Comparison of ENCODE assay signal across 8 cellular contexts in genomic region chr5:154405078-154405792, GRCh38. TPM values are rescaled to one million over a fixed set of nuclear protein-coding genes. Genes with fewer than 3 reads are reported as not detected.
DNase-seq lines count a peak whose midpoint lies in the region; ATAC-seq, FAIRE-seq and TF ChIP-seq lines count a peak whose summit lies in the region.

No MANE protein-coding gene starts in this region.

- CTCF ChIA-PET in CD4-positive, alpha-beta T cell (lab: Charles Lee) = interaction anchor here (0.6 to 2.1 kb wide), 16 partner anchors 10 to 430 kb away, joined by 3 to 18 read pairs (median 3); partner anchors contain the start of genes FAM114A2 and MFAP3
- CTCF ChIA-PET in H1 (lab: Charles Lee; ENCODE audit: partially characterized antibody) = interaction anchor here (0.6 to 7.5 kb wide), 67 partner anchors 10 to 909 kb away, joined by 3 to 61 read pairs (median 4); partner anchors contain the start of gene GALNT10

- no peak overlapping the region for H2BK20ac ChIP-seq in H1 (ENCODE audit: low read length)

- H2AFZ ChIP-seq in H1 (ENCODE audit: low read length) = no peak overlapping the region

- FAIRE-seq in H1 (lab: Jason Lieb, UNC) = peak; percentile 39

- H3K23me2 ChIP-seq in H1 (ENCODE audit: low read depth, low read length) = no peaks in the 10 kb centered on the region

- peaks cover 0 to 2% of the 10 kb centered on the region in 2 experiments for H4K20me1 ChIP-seq in H1 (replicated peaks in 1 of 2; ENCODE audit: control insufficient read depth in 1 of 2, insufficient read depth in 2 of 2, low read length in 2 of 2)

- no peaks in the 10 kb centered on the region for H3K9me3 ChIP-seq in CD4-positive, alpha-beta T cell (ENCODE audit: control insufficient read depth, low read length)
- H3K9me3 ChIP-seq in H1 (ENCODE audit: insufficient read depth in 2 of 2, low read depth in 1 of 2, low read length in 1 of 2) = no peaks in the 10 kb centered on the region

- H3K9ac ChIP-seq in H1 (replicated peaks in 1 of 4; ENCODE audit: extremely low read depth in 1 of 4, low read depth in 3 of 4, low read length in 3 of 4) = no peak overlapping the region

- H3K14ac ChIP-seq in H1 (ENCODE audit: insufficient read length) = no peak overlapping the region

- no peaks in the 10 kb centered on the region; the same call in 1 of the 2 replicates for H3K79me1 ChIP-seq in H1 (ENCODE audit: low read depth, low read length)

- H2BK12ac ChIP-seq in H1 (ENCODE audit: low read depth, low read length) = no peak overlapping the region

- no peak overlapping the region for H4K5ac ChIP-seq in H1 (ENCODE audit: insufficient read length, low read depth, low read length)

- TF ChIP-seq EP300 in H1 (IDR thresholded peaks at IDR 0.05; ENCODE audit: borderline replicate concordance in 1 of 2, low read depth in 2 of 2, low read length in 2 of 2) = no peak

- intact Hi-C loops in CD4-positive, alpha-beta T cell (cut with DNase I, micrococcal nuclease) = loop anchor here (1.0 to 2.0 kb wide), 3 partner anchors 333 to 431 kb away; no protein-coding TSS in a partner anchor

- H4K91ac ChIP-seq in H1 (replicated peaks; ENCODE audit: insufficient read length, low read length) = no peak overlapping the region

- no peak overlapping the region for H2BK5ac ChIP-seq in H1 (ENCODE audit: low read depth, low read length)

- DNase-seq in CD4-positive, alpha-beta T cell = peak; percentile 49 to 70 (median 58)
- DNase-seq in NCI-H774 (lab: John Stamatoyannopoulos, UW) (peak; percentile 49), H1 (ENCODE audit: low read depth in 1 of 2, low spot score in 2 of 2) (peak; percentile 60 to 91), midbrain (lab: John Stamatoyannopoulos, UW) (peak; percentile 80)
- DNase-seq in activated CD8-positive, alpha-beta memory T cell treated with anti-CD3 and anti-CD28 coated beads for 4 hours (ENCODE audit: low read depth in 2 of 2) = peak; percentile 37 to 44
- DNase-seq in stimulated activated CD8-positive, alpha-beta memory T cell treated with anti-CD3 and anti-CD28 coated beads, Interleukin-15, amount 100 ng/mL, for 4 hours (ENCODE audit: low read depth in 2 of 2) = peak; percentile 30 to 40

- H3K4me3 ChIP-seq in H1 (ENCODE audit: extremely low read depth in 1 of 4, insufficient read depth in 2 of 4, low read depth in 3 of 4, low read length in 4 of 4) = peak overlapping the region in 3 of 4 experiments; percentile 21 to 51 (median 30); a peak in 6 of 8 replicates

- no peak overlapping the region for H4K8ac ChIP-seq in H1 (ENCODE audit: extremely low read depth, insufficient read depth, low read length)

- POLR2A ChIA-PET in CD4-positive, alpha-beta T cell (lab: Charles Lee) = interaction anchor here (0.6 to 1.2 kb wide), 3 partner anchors 10 to 333 kb away, joined by 3 to 4 read pairs (median 3); no protein-coding TSS in a partner anchor
- POLR2A ChIA-PET in H1 (lab: Charles Lee; ENCODE audit: partially characterized antibody) = interaction anchor here (1.0 to 1.4 kb wide), 2 partner anchors 207 to 333 kb away, joined by 4 to 5 read pairs; no protein-coding TSS in a partner anchor

- no peak overlapping the region for H3K18ac ChIP-seq in H1 (ENCODE audit: extremely low read depth, low read length)

- no peak for TF ChIP-seq POLR2A in H1 (IDR thresholded peaks at IDR 0.05; ENCODE audit: control extremely low read depth in 1 of 2, low read depth in 2 of 2, low read length in 2 of 2)

- H3K4me3 Mint-ChIP-seq in CD4-positive, alpha-beta T cell = peak overlapping the region; percentile 54

- peak overlapping the region; percentile 2 to 66; a peak in 3 of 4 replicates for H3K4me2 ChIP-seq in H1 (ENCODE audit: insufficient read depth in 1 of 2, low read depth in 2 of 2, low read length in 2 of 2)

- H2BK15ac ChIP-seq in H1 (ENCODE audit: low read length) = no peak overlapping the region

- no peaks in the 10 kb centered on the region for H3K79me2 ChIP-seq in H1 (ENCODE audit: control insufficient read depth in 1 of 2, insufficient read depth in 2 of 2, low read length in 2 of 2)

- H3K27ac ChIP-seq in CD4-positive, alpha-beta T cell (ENCODE audit: low read depth, low read length) = no peak overlapping the region
- H3K27ac ChIP-seq in H1 (ENCODE audit: low read depth, low read length) = no peak overlapping the region

- H3K4me1 Mint-ChIP-seq in CD4-positive, alpha-beta T cell (ENCODE audit: low read depth) = peaks cover 14% of the 10 kb centered on the region

- no peaks in the 10 kb centered on the region for H3K27me3 Mint-ChIP-seq in CD4-positive, alpha-beta T cell

- TF ChIP-seq RAD21 in H1 (IDR thresholded peaks at IDR 0.05 in 1 of 2, conservative IDR thresholded peaks at IDR 0.05 in 1 of 2; ENCODE audit: low read depth in 2 of 2, low read length in 2 of 2) = peak; percentile 97 to 100

- no peaks in the 10 kb centered on the region for H3K36me3 ChIP-seq in H1 (ENCODE audit: control insufficient read depth in 2 of 4, insufficient read depth in 4 of 4, low read length in 3 of 4)

- no peak overlapping the region for H3K27ac Mint-ChIP-seq in CD4-positive, alpha-beta T cell

- no peak overlapping the region for H2AK5ac ChIP-seq in H1 (ENCODE audit: low read depth, low read length)

- no peaks in the 10 kb centered on the region for H3K4me1 ChIP-seq in H1 (replicated peaks in 1 of 4; ENCODE audit: control insufficient read depth in 3 of 4, insufficient read depth in 4 of 4, low read length in 3 of 4)

- no peak overlapping the region for H3K56ac ChIP-seq in H1 (replicated peaks; ENCODE audit: insufficient read length, low read depth, low read length)

- no peak overlapping the region for H3K4ac ChIP-seq in H1 (replicated peaks; ENCODE audit: insufficient read length, low read depth, low read length)

- no peak overlapping the region for H3K23ac ChIP-seq in H1 (ENCODE audit: insufficient read length)

- H3K36me3 Mint-ChIP-seq in CD4-positive, alpha-beta T cell (ENCODE audit: low read depth) = peaks cover 13% of the 10 kb centered on the region

- no peaks in the 10 kb centered on the region for H3K27me3 ChIP-seq in CD4-positive, alpha-beta T cell (ENCODE audit: control insufficient read depth, insufficient read depth, low read length)
- no peaks in the 10 kb centered on the region; a peak in 1 of 7 replicates for H3K27me3 ChIP-seq in H1 (replicated peaks in 1 of 4; ENCODE audit: control insufficient read depth in 3 of 4, extremely low read depth in 1 of 4, insufficient read depth in 3 of 4, low read length in 3 of 4)

- WGBS in H1 (ENCODE audit: extremely low coverage in 1 of 2, insufficient coverage in 1 of 2, insufficient read length in 1 of 2, insufficient replicate concordance in 2 of 2, low coverage in 1 of 2, low lambda C conversion rate in 2 of 2, missing lambda C conversion rate in 1 of 2), 2 experiments = 24% methylated on average over 37 of the region's 37 CpGs; no CpG with 5 or more reads in 1 of the 2 experiments

- peak; percentile 85 for TF ChIP-seq CTCF in CD4-positive, alpha-beta T cell (IDR thresholded peaks at IDR 0.05)
- TF ChIP-seq CTCF in H1 (IDR thresholded peaks at IDR 0.05; ENCODE audit: control extremely low read depth in 1 of 3, insufficient read depth in 1 of 3, low read depth in 1 of 3, low read length in 3 of 3) = peak; percentile 86 to 96 (median 93)

- no peaks in the 10 kb centered on the region for H3K9me3 Mint-ChIP-seq in CD4-positive, alpha-beta T cell

- no peak overlapping the region for H2BK120ac ChIP-seq in H1 (replicated peaks; ENCODE audit: low read depth, low read length)

- ATAC-seq in CD4-positive, alpha-beta T cell (ENCODE audit: poor library complexity) = peak; percentile 99
- ATAC-seq in GM19397 (IDR thresholded peaks at IDR 0.05; ENCODE audit: unreplicated experiment) (peak; percentile 96), HG03520 (IDR thresholded peaks at IDR 0.05; ENCODE audit: unreplicated experiment) (peak; percentile 93)

TF ChIP-seq in H1, 55 proteins besides CTCF, POLR2A, EP300 and RAD21 (continues in another document):
- TF ChIP-seq BRCA1 (IDR thresholded peaks at IDR 0.05; ENCODE audit: low read depth, low read length) (no peak), TAF7 (optimal IDR thresholded peaks at IDR 0.05; ENCODE audit: borderline replicate concordance, low read depth, low read length) (peak; percentile 23), GABPA (IDR thresholded peaks at IDR 0.05; ENCODE audit: borderline replicate concordance, insufficient read depth, low read length) (peak; percentile 56; the same call in 1 of the 2 replicates), RBBP5 (IDR thresholded peaks at IDR 0.05; ENCODE audit: borderline replicate concordance, low read depth, low read length) (no peak), POU5F1 (IDR thresholded peaks at IDR 0.05; ENCODE audit: low read depth, low read length) (no peak), E2F6 (IDR thresholded peaks at IDR 0.05) (no peak; the same call in 1 of the 2 replicates), ZNF274 (IDR thresholded peaks at IDR 0.05; ENCODE audit: borderline replicate concordance, extremely low read depth, low read length) (no peak), KDM5A (IDR thresholded peaks at IDR 0.05; ENCODE audit: low read length) (no peak), USF2 (IDR thresholded peaks at IDR 0.05; ENCODE audit: low read length) (no peak)

RNA-seq across cellular contexts. Expression of gene SAP30L, which starts 40.6 kb away (rescaled TPM):
- 10 to 100 TPM; 32.2 to 33.6 TPM for total RNA-seq in CD4-positive, alpha-beta T cell
- total RNA-seq in H1 (2021; fragmentation: NEBNext Ultra II Directional; extraction: Animal tissue kit (Norgen Biotek cat#: 25700)) = 26.3 and 31.5 TPM in 2 replicates
- 8.3 and 12.2 TPM in 2 replicates for polyA plus RNA-seq in H1 (2011; rRNA removed)
- polyA plus RNA-seq in H1 (2011; cell fraction: cytosol; rRNA removed) = 13.4 TPM
- 13.6 TPM for polyA plus RNA-seq in H1 (2011; cell fraction: nucleus; rRNA removed)
- 18.6 to 28.7 TPM (median 21.7 TPM) in 4 replicates for polyA plus RNA-seq in H1 (2012, experiment 1 of 2)
- polyA plus RNA-seq in H1 (2012, experiment 2 of 2) = 2.0 TPM
- 40.2 TPM for polyA plus RNA-seq in H1 (2013, experiment 1 of 2)
- 48.2 TPM for polyA plus RNA-seq in H1 (2013, experiment 2 of 2)
- polyA minus RNA-seq in H1 (2011; rRNA and poly(A)+ RNA removed) = 12.1 and 15.0 TPM in 2 replicates
- 16.7 TPM for polyA minus RNA-seq in H1 (2011; cell fraction: cytosol; rRNA and poly(A)+ RNA removed)
- polyA minus RNA-seq in H1 (2011; cell fraction: nucleus; rRNA and poly(A)+ RNA removed) = 10.0 TPM
